ENCODE assay signal across 15 cellular contexts in genomic region chrX:149927245-149927963, GRCh38. TPM values are rescaled to one million over a fixed set of nuclear protein-coding genes. Genes with fewer than 3 reads are reported as not detected.
DNase-seq lines count a peak whose midpoint lies in the region; ATAC-seq, FAIRE-seq and TF ChIP-seq lines count a peak whose summit lies in the region.
"Not testable (repeated sequence)": the region's sequence is repeated elsewhere in the genome, so short reads cannot be mapped to it uniquely, and the experiment has no call there.
"Had no signal": no experiment of that assay in that cellular context is flagged by ENCODE, and none has a peak within 500 bp of the region (broad histone marks: within the 10 kb centered on the region; RNA-seq: fewer than 3 reads in every experiment).

No MANE protein-coding gene starts in this region.

- H3K9me3 Mint-ChIP-seq in activated CD4-positive, alpha-beta T cell treated with anti-CD3 and anti-CD28 coated beads for 36 hours (ENCODE audit: low read depth); astrocyte (ENCODE audit: unreplicated experiment): not testable (repeated sequence)

- CTCF ChIA-PET in activated CD4-positive, alpha-beta T cell treated with anti-CD3 and anti-CD28 coated beads for 36 hours (lab: Charles Lee): not testable (repeated sequence)

- not testable (repeated sequence) for H3K4me2 ChIP-seq in astrocyte (ENCODE audit: low read length)

- intact Hi-C loops in activated CD4-positive, alpha-beta T cell treated with anti-CD3 and anti-CD28 coated beads for 36 hours (cut with DNase I, micrococcal nuclease); pancreas (cut with DNase I): not testable (repeated sequence)

- not testable (repeated sequence) for H3K9me3 ChIP-seq in astrocyte (ENCODE audit: insufficient read depth, low read depth, low read length); pancreas

- WGBS in pancreas, 2 donors: 67 to 100% methylated on average over 1 of the region's 8 CpGs

- peak; percentile 96 for FAIRE-seq in astrocyte (lab: Jason Lieb, UNC)
- FAIRE-seq in pancreas (lab: Jason Lieb, UNC): peak; percentile 80

- not testable (repeated sequence) for DNase-seq in activated CD4-positive, alpha-beta T cell treated with anti-CD3 and anti-CD28 coated beads for 36 hours; astrocyte (ENCODE audit: low read depth); pancreas

- H3K36me3 Mint-ChIP-seq in activated CD4-positive, alpha-beta T cell treated with anti-CD3 and anti-CD28 coated beads for 36 hours (ENCODE audit: low read depth); astrocyte (ENCODE audit: low read depth, unreplicated experiment): not testable (repeated sequence)

- H3K4me1 Mint-ChIP-seq in activated CD4-positive, alpha-beta T cell treated with anti-CD3 and anti-CD28 coated beads for 36 hours; astrocyte (ENCODE audit: low read depth, unreplicated experiment): not testable (repeated sequence)

- H3K4me3 Mint-ChIP-seq in activated CD4-positive, alpha-beta T cell treated with anti-CD3 and anti-CD28 coated beads for 36 hours; astrocyte (ENCODE audit: unreplicated experiment): not testable (repeated sequence)

- H3K27me3 Mint-ChIP-seq in activated CD4-positive, alpha-beta T cell treated with anti-CD3 and anti-CD28 coated beads for 36 hours; astrocyte (ENCODE audit: low read depth, unreplicated experiment): not testable (repeated sequence)

- not testable (repeated sequence) for H2AFZ ChIP-seq in astrocyte (ENCODE audit: low read depth, low read length)

- not testable (repeated sequence) for H3K36me3 ChIP-seq in astrocyte (ENCODE audit: insufficient read depth, low read length); pancreas

- not testable (repeated sequence) for H3K79me2 ChIP-seq in astrocyte (ENCODE audit: insufficient read depth, low read length)

- not testable (repeated sequence) for H3K4me3 ChIP-seq in astrocyte (ENCODE audit: insufficient read depth, low read depth, low read length); pancreas

- POLR2A ChIA-PET in activated CD4-positive, alpha-beta T cell treated with anti-CD3 and anti-CD28 coated beads for 36 hours (lab: Charles Lee): not testable (repeated sequence)

- H3K27ac ChIP-seq in astrocyte (ENCODE audit: low read depth, low read length); pancreas: not testable (repeated sequence)

- not testable (repeated sequence) for H4K20me1 ChIP-seq in astrocyte (ENCODE audit: insufficient read depth, low read length)

- ATAC-seq in GM18511 (IDR thresholded peaks at IDR 0.05; ENCODE audit: unreplicated experiment) (peak; percentile 52), GM19463 (IDR thresholded peaks at IDR 0.05; ENCODE audit: unreplicated experiment) (peak; percentile 44), HG02678 (IDR thresholded peaks at IDR 0.05; ENCODE audit: unreplicated experiment) (peak; percentile 59), HG03095 (IDR thresholded peaks at IDR 0.05; ENCODE audit: unreplicated experiment) (peak; percentile 44)
- peak; percentile 65 for ATAC-seq in activated CD4-positive, alpha-beta T cell treated with anti-CD3 and anti-CD28 coated beads for 36 hours
- ATAC-seq in pancreas: not testable (repeated sequence)

- not testable (repeated sequence) for H3K27ac Mint-ChIP-seq in activated CD4-positive, alpha-beta T cell treated with anti-CD3 and anti-CD28 coated beads for 36 hours; astrocyte (ENCODE audit: unreplicated experiment)

- not testable (repeated sequence) for H3K9ac ChIP-seq in astrocyte (ENCODE audit: low read length)

- not testable (repeated sequence) for H3K27me3 ChIP-seq in astrocyte (ENCODE audit: insufficient read depth, low read length); pancreas

- not testable (repeated sequence) for TF ChIP-seq CTCF in astrocyte (IDR thresholded peaks at IDR 0.05; ENCODE audit: insufficient read depth, low read depth, low read length); pancreas (IDR thresholded peaks at IDR 0.05)

- not testable (repeated sequence) for H3K4me1 ChIP-seq in astrocyte (ENCODE audit: insufficient read depth, low read length); pancreas

RNA-seq across cellular contexts. Expression of gene HSFX4, which starts 2.0 kb away (rescaled TPM):
- total RNA-seq in activated CD4-positive, alpha-beta T cell treated with anti-CD3 and anti-CD28 coated beads for 36 hours: not detected
- not detected in 2 replicates for total RNA-seq in astrocyte
- total RNA-seq in pancreas: not detected
- polyA plus RNA-seq in pancreas: under 1 TPM in 1 of 2 donors, not detected in 1; 0.09 TPM
- total RNA-seq: A673; CD4-positive, alpha-beta memory T cell; Daoy; H7; HepG2; HFFc6; PC-9; T-cell had no signal
- polyA plus RNA-seq: CD4-positive, alpha-beta memory T cell; HepG2 had no signal

RNA-seq across cellular contexts. Expression of gene EOLA2, which starts 10.9 kb away (rescaled TPM):
- 10 to 100 TPM; 11.5 to 27.7 TPM for total RNA-seq in activated CD4-positive, alpha-beta T cell treated with anti-CD3 and anti-CD28 coated beads for 36 hours
- total RNA-seq in astrocyte (36.4 and 42.4 TPM in 2 replicates), pancreas (10 to 100 TPM; 13.4 to 21.5 (median 17.6) TPM)
- 10 to 100 TPM; 29.5 to 54.0 TPM for polyA plus RNA-seq in pancreas

RNA-seq across cellular contexts. Expression of gene MAGEA8, which starts 46.4 kb away (rescaled TPM):
- total RNA-seq in activated CD4-positive, alpha-beta T cell treated with anti-CD3 and anti-CD28 coated beads for 36 hours: not detected
- total RNA-seq in astrocyte (not detected in 2 replicates), pancreas (not detected)
- not detected for polyA plus RNA-seq in pancreas
- total RNA-seq: A673; CD4-positive, alpha-beta memory T cell; Daoy; H7; HepG2; HFFc6; PC-9; T-cell had no signal
- polyA plus RNA-seq: CD4-positive, alpha-beta memory T cell; HepG2 had no signal
